28 cellular contexts compared by ENCODE assay signal in the genomic region with DNA sequence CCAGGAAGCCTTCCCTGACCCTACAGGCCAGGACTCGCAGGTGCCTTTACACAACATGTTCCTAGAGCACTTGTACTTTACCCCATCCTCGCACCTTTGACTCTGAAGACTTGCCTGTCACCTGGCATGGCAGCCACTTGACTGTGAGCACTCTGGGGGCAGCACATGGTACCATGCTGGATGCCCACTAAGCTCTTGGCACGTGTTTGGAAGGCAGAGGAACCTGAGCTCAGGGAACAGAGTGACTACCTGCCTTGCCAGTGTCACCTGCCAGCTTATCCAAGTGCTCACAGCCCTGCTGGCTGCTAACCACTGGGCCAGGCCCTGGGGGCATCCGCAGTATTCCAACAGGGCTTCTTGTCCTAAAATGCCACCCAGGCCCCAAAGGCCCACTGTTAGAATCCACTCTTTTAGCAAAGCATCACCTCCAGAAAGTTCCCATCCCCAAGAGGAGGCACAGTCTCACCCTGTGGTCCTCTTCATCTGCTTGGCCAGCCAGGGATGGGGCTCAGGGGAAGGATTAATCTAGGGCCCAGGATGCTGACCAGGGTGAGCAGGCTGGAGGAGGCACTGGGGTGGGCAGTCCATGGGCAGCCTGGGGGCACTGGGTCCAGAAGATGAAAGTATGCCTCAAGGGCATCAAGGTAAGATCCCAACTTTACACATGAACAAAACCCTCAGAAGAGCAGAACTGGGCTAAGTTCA. TPM values are rescaled to one million over a fixed set of nuclear protein-coding genes. Genes with fewer than 3 reads are reported as not detected.
"Had no signal": no experiment of that assay in that cellular context is flagged by ENCODE, and none has a peak within 500 bp of the region (broad histone marks: within the 10 kb centered on the region; RNA-seq: fewer than 3 reads in every experiment).

No MANE protein-coding gene starts in this region.

- H3K27me3 ChIP-seq: pancreas, sigmoid colon, spleen, suprapubic skin, tibial artery, upper lobe of right lung had no signal

- H3K9me3 ChIP-seq: lower lobe of right lung, mucosa of descending colon, pancreas, prostate gland, sigmoid colon, spleen, suprapubic skin, thoracic aorta, tibial artery, upper lobe of right lung had no signal

- DNase-seq: hippocampal formation; kidney glomerular epithelial cell; left cardiac atrium; lower lobe of right lung; mammary epithelial cell; mesenchymal stem cell; midbrain; mucosa of descending colon; naive thymus-derived CD4-positive, alpha-beta T cell; nucleus accumbens; pancreas; posterior cingulate gyrus; retina; right cardiac atrium; sigmoid colon; small intestine; spleen; stimulated activated CD4-positive, alpha-beta T cell treated with anti-CD3 and anti-CD28 coated beads, Interleukin-4, amount 100 ng/mL, for 24 hours; stimulated activated naive CD4-positive, alpha-beta T cell; trophoblast cell; upper lobe of right lung had no signal

- H3K36me3 ChIP-seq: lower lobe of right lung, pancreas, prostate gland, sigmoid colon, spleen, suprapubic skin, thoracic aorta, tibial artery, upper lobe of right lung had no signal

- H3K27ac ChIP-seq: lower lobe of right lung, pancreas, prostate gland, sigmoid colon, suprapubic skin, thoracic aorta, tibial artery, upper lobe of right lung had no signal

- ATAC-seq: left cardiac atrium; left lobe of liver; lower lobe of right lung; mucosa of descending colon; naive thymus-derived CD4-positive, alpha-beta T cell; natural killer cell treated with Interleukin-12 subunit alpha and Interleukin-12 subunit beta and Interleukin-15 and Interleukin-18, amount 100 ng/mL, for 72 hours; pancreas; right cardiac atrium; stimulated activated effector memory CD8-positive, alpha-beta T cell treated with anti-CD3 and anti-CD28 coated beads, Interleukin-12 subunit alpha, Interleukin-12 subunit beta, amount 100 ng/mL, for 72 hours; upper lobe of right lung had no signal

- H3K4me1 ChIP-seq: lower lobe of right lung, pancreas, sigmoid colon, upper lobe of right lung had no signal

- H3K4me3 ChIP-seq: lower lobe of right lung, mucosa of descending colon, pancreas, prostate gland, sigmoid colon, spleen, suprapubic skin, thoracic aorta, tibial artery, upper lobe of right lung had no signal

RNA-seq across cellular contexts. Expression of a gene that starts 57.0 kb away (rescaled TPM):
- total RNA-seq: natural killer cell treated with Interleukin-12 subunit alpha and Interleukin-12 subunit beta and Interleukin-15 and Interleukin-18, amount 100 ng/mL, for 72 hours had no signal
- polyA plus RNA-seq: naive thymus-derived CD4-positive, alpha-beta T cell had no signal
